Comparison of ENCODE assay signal across 13 cellular contexts in the genomic region with DNA sequence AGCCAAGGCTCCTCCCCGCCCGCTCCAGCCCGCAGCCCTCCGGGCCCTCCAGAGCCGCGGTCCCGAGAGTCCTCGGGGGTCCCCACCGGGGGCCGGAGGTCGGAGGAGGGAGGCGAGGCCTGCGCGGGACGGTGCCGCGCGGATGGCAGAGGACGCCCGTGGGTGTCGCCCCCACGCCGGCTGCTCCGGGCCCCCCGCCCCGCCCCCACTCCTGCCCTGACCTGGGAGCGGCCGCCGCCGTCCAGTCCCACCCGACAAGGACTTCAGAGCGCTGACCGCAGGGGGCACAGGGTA. TPM values are rescaled to one million over a fixed set of nuclear protein-coding genes. Genes with fewer than 3 reads are reported as not detected.
A peak's percentile ranks its signal among the peaks of the same experiment; 100 is the strongest.
DNase-seq lines count a peak whose midpoint lies in the region; ATAC-seq and TF ChIP-seq lines count a peak whose summit lies in the region.
"Had no signal": no experiment of that assay in that cellular context is flagged by ENCODE, and none has a peak within 500 bp of the region (broad histone marks: within the 10 kb centered on the region; RNA-seq: fewer than 3 reads in every experiment).

No MANE protein-coding gene starts in this region.

- intact Hi-C loops in left ventricle myocardium superior (cut with micrococcal nuclease), result no loop called here

- peak; percentile 41 for ATAC-seq in left ventricle myocardium superior
- ATAC-seq: stimulated activated naive CD8-positive, alpha-beta T cell treated with anti-CD3 and anti-CD28 coated beads, Interleukin-15, amount 100 ng/mL, for 72 hours had no signal

- no peak overlapping the region for H3K27ac ChIP-seq in SJCRH30

- H3K9me3 ChIP-seq in adipocyte (ENCODE audit: control insufficient read depth, low read length), result no peaks in the 10 kb centered on the region
- H3K9me3 ChIP-seq in SJCRH30 (replicated peaks), result 0 out of 2 replicates have a peak, but pooled peaks cover 2% of the 10 kb centered on the region

- H3K4me3 ChIP-seq in GM12864 (ENCODE audit: low read depth, low read length) (peak overlapping the region; percentile 61), adipocyte (ENCODE audit: low read length) (peak overlapping the region; percentile 73), skeletal muscle cell (ENCODE audit: low read depth, low read length) (peak overlapping the region; percentile 35), SJCRH30 (no peak overlapping the region)

- in situ Hi-C loops in ACHN (cut with HindIII; ENCODE audit: low pct_ligation_motif_present, low pct_unique_long_range_greater_than_20kb, low sequenced_read_pairs), result no loop called here

- DNase-seq in GM12864 (ENCODE audit: low read depth) (no peak), adipocyte (ENCODE audit: low read depth) (no peak), left ventricle myocardium superior (no peak), skeletal muscle cell (ENCODE audit: low read depth) (no peak), hepatic stellate cell (ENCODE audit: low spot score) (no peak), ACHN (no peak), SJCRH30 (no peak), dedifferentiated amniotic fluid mesenchymal stem cell (ENCODE audit: extremely low spot score) (no peak)
- DNase-seq: activated CD4-positive, alpha-beta memory T cell treated with anti-CD3 and anti-CD28 coated beads, Interleukin-2, amount 10 ng/mL, durations not matched to agents 7 days and 5 days; anterior cingulate cortex; DMS79; RPMI8226; stimulated activated naive CD8-positive, alpha-beta T cell treated with anti-CD3 and anti-CD28 coated beads, Interleukin-15, amount 100 ng/mL, for 72 hours had no signal

- TF ChIP-seq CTCF in GM12864 (IDR thresholded peaks at IDR 0.05; ENCODE audit: low read depth, low read length, missing control alignments), result no peak

- H3K4me1 ChIP-seq in adipocyte (ENCODE audit: control insufficient read depth, insufficient read depth, low read length), result peaks cover 13% of the 10 kb centered on the region
- no peaks in the 10 kb centered on the region; the same call in 1 of the 2 replicates for H3K4me1 ChIP-seq in SJCRH30

- no peaks in the 10 kb centered on the region for H3K36me3 ChIP-seq in adipocyte (ENCODE audit: control insufficient read depth, insufficient read depth, low read length, severe bottlenecking)
- H3K36me3 ChIP-seq in SJCRH30, result no peaks in the 10 kb centered on the region

- H3K27me3 ChIP-seq in adipocyte (replicated peaks; ENCODE audit: control insufficient read depth, insufficient read depth, low read length) (no peaks in the 10 kb centered on the region), SJCRH30 (no peaks in the 10 kb centered on the region)

- H3K9ac ChIP-seq in adipocyte (ENCODE audit: low read length), result peak overlapping the region; percentile 84

RNA-seq across cellular contexts. Expression of a gene that starts 57.2 kb away (rescaled TPM):
- 193 TPM for total RNA-seq in left ventricle myocardium superior
- 107 and 121 TPM in 2 replicates for total RNA-seq in SJCRH30 (2014; rRNA removed; shearing (Covaris generic))
